Comparison of ENCODE assay signal across 17 cellular contexts in the genomic region with DNA sequence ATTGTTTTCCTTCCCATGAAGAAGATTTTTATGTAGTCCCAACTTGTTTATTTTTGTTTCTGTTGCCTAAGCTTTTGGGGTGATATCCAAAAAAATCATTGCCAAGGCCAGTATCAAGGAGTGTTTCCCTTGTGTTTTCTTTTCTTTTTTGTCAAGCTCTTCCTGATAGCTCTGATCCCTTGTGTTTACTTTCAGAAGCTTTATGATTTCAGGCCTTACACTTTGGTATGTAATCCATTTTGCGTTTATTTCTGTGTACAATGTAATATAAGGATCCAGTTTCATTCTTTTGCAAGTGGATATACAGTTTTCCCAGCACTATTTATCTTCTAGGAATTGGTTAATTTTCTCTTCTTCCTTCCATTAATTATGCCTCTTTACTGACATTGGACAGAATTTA.
DNase-seq lines count a peak whose midpoint lies in the region; ATAC-seq and TF ChIP-seq lines count a peak whose summit lies in the region.
"Had no signal": no experiment of that assay in that cellular context is flagged by ENCODE, and none has a peak within 500 bp of the region (broad histone marks: within the 10 kb centered on the region; RNA-seq: fewer than 3 reads in every experiment).

No MANE protein-coding gene starts in this region.

- no peaks in the 10 kb centered on the region for H3K9me3 ChIP-seq in mucosa of descending colon
- H3K9me3 ChIP-seq in uterus, result no peaks in the 10 kb centered on the region
- H3K9me3 ChIP-seq: HAP-1 had no signal

- no peaks in the 10 kb centered on the region for H3K36me3 ChIP-seq in mucosa of descending colon (ENCODE audit: low read depth)
- H3K36me3 ChIP-seq in uterus, result no peaks in the 10 kb centered on the region
- H3K36me3 ChIP-seq: HAP-1 had no signal

- H3K4me1 ChIP-seq in mucosa of descending colon (ENCODE audit: low read depth) (no peaks in the 10 kb centered on the region), uterus (no peaks in the 10 kb centered on the region)
- H3K4me1 ChIP-seq: HAP-1 had no signal

- H3K27me3 ChIP-seq in uterus, result no peaks in the 10 kb centered on the region

- no peak overlapping the region for H3K4me3 ChIP-seq in LNCaP clone FGC (ENCODE audit: low read depth, low read length)
- no peak overlapping the region for H3K4me3 ChIP-seq in mucosa of descending colon
- H3K4me3 ChIP-seq in uterus, result no peak overlapping the region
- H3K4me3 ChIP-seq: HAP-1 had no signal

- ATAC-seq in mucosa of descending colon, result peak; percentile 57

- intact Hi-C loops in mucosa of descending colon (cut with DNase I, micrococcal nuclease), result no loop called here
- intact Hi-C loops in uterus (cut with DNase I; ENCODE audit: low total_unique reads), result no loop called here

- peak; percentile 88 for DNase-seq in LNCaP clone FGC (ENCODE audit: low read depth)
- peak; percentile 32 for DNase-seq in fibroblast of gingiva (ENCODE audit: low read depth)
- no peak for DNase-seq in mucosa of descending colon
- no peak for DNase-seq in SIG-M5 treated with dmso at 0.1 percent for 504 hours (lab: John Stamatoyannopoulos, UW; ENCODE audit: unreplicated experiment)
- DNase-seq in GM19240 (ENCODE audit: insufficient read length, low spot score), result no peak
- DNase-seq in uterus, result no peak
- DNase-seq: 8988T; C1 segment of cervical spinal cord; Calu3; CD4-positive, alpha-beta memory T cell; COR-L47; DMS53; DMS79 treated with DMSO at 0.1 percent for 48 hours; GF-D8; GOT3; HFFc6 had no signal

- TF ChIP-seq CTCF in LNCaP clone FGC (IDR thresholded peaks at IDR 0.05; ENCODE audit: control insufficient read depth, extremely low read depth, insufficient read depth) (no peak), mucosa of descending colon (IDR thresholded peaks at IDR 0.05) (no peak), uterus (IDR thresholded peaks at IDR 0.05) (no peak)

- no peak overlapping the region for H3K27ac ChIP-seq in uterus

- TF ChIP-seq POLR2A in uterus (IDR thresholded peaks at IDR 0.05), result no peak

Comparison
In these comparisons a context has a peak if more than half of its experiments do, and no peak if none do; other contexts are left out.
1. DNase-seq: peak in LNCaP clone FGC (single experiment) and fibroblast of gingiva (single experiment); none in mucosa of descending colon (0 of 3), SIG-M5 treated with dmso at 0.1 percent for 504 hours (single experiment), GM19240 (single experiment) and uterus (0 of 2).